1 cellular context compared by ENCODE assay signal in genomic region chr17:7687908-7688807, GRCh38.
TF ChIP-seq lines count a peak whose summit lies in the region.

WRAP53 (plus strand) TSS chr17:7688477; CDS start chr17:7688649, 172 bp downstream.

TF ChIP-seq in HepG2, 621 proteins besides CTCF, POLR2A, EP300 and RAD21 (continued from another document and continues in another):
- TF ChIP-seq ZNF646 (CRISPR knock-in tag; IDR thresholded peaks at IDR 0.05) = no peak
- no peak for TF ChIP-seq ZNF180 (CRISPR knock-in tag; IDR thresholded peaks at IDR 0.05; ENCODE audit: borderline replicate concordance, low read depth)
- TF ChIP-seq ZNF337 (CRISPR knock-in tag; IDR thresholded peaks at IDR 0.05; ENCODE audit: borderline replicate concordance, low read depth) = 0 out of 2 replicates have a peak, but pooled peaks have one; percentile 30
- no peak for TF ChIP-seq TFE3 (CRISPR knock-in tag; IDR thresholded peaks at IDR 0.05)
- no peak for TF ChIP-seq ZNF740 (CRISPR knock-in tag; IDR thresholded peaks at IDR 0.05)
- peak; percentile 37; the same call in 1 of the 2 replicates for TF ChIP-seq ZBTB33 (CRISPR knock-in tag; IDR thresholded peaks at IDR 0.05)
- no peak for TF ChIP-seq SRSF1 (optimal IDR thresholded peaks at IDR 0.05; ENCODE audit: low read depth, low read length)
- TF ChIP-seq ZGPAT (CRISPR knock-in tag; IDR thresholded peaks at IDR 0.05) = peak; percentile 67
- no peak for TF ChIP-seq ZNF292 (CRISPR knock-in tag; IDR thresholded peaks at IDR 0.05; ENCODE audit: borderline replicate concordance, low read depth)
- TF ChIP-seq ZNF34 (CRISPR knock-in tag; IDR thresholded peaks at IDR 0.05; ENCODE audit: borderline replicate concordance) = no peak
- TF ChIP-seq SRSF4 (IDR thresholded peaks at IDR 0.05; ENCODE audit: low read depth, low read length, poor library complexity, severe bottlenecking) = no peak
- TF ChIP-seq ZNF703 (CRISPR knock-in tag; IDR thresholded peaks at IDR 0.05; ENCODE audit: borderline replicate concordance) = no peak
- TF ChIP-seq ZNF124 (CRISPR knock-in tag; IDR thresholded peaks at IDR 0.05) = peak; percentile 44; the same call in 1 of the 2 replicates
- TF ChIP-seq ZNF562 (CRISPR knock-in tag; IDR thresholded peaks at IDR 0.05; ENCODE audit: borderline replicate concordance) = no peak
- no peak for TF ChIP-seq SMAD1 (CRISPR knock-in tag; IDR thresholded peaks at IDR 0.05; ENCODE audit: borderline replicate concordance, low read depth)
- peak; percentile 27; the same call in 1 of the 2 replicates for TF ChIP-seq MED1 (CRISPR knock-in tag; IDR thresholded peaks at IDR 0.05)
- TF ChIP-seq ZNF143 (CRISPR knock-in tag; IDR thresholded peaks at IDR 0.05) = peak; percentile 96
- TF ChIP-seq KDM6A (CRISPR knock-in tag; IDR thresholded peaks at IDR 0.05; ENCODE audit: low read depth) = no peak
- TF ChIP-seq ETS1 (CRISPR knock-in tag; IDR thresholded peaks at IDR 0.05) = no peak
- TF ChIP-seq HIVEP1 (CRISPR knock-in tag; IDR thresholded peaks at IDR 0.05) = no peak
- TF ChIP-seq POLR2AphosphoS2 (IDR thresholded peaks at IDR 0.05; ENCODE audit: low read depth, low read length) = no peak
- no peak for TF ChIP-seq TEAD2 (CRISPR knock-in tag; IDR thresholded peaks at IDR 0.05)
- TF ChIP-seq CBX5 (CRISPR knock-in tag; IDR thresholded peaks at IDR 0.05; ENCODE audit: borderline replicate concordance) = no peak; the same call in 1 of the 2 replicates
- TF ChIP-seq SNRNP70 (IDR thresholded peaks at IDR 0.05; ENCODE audit: low read depth, low read length) = no peak
- TF ChIP-seq MTERF4 (CRISPR knock-in tag; IDR thresholded peaks at IDR 0.05) = no peak
- TF ChIP-seq HDAC6 (IDR thresholded peaks at IDR 0.05; ENCODE audit: low read depth, low read length) = no peak
- no peak for TF ChIP-seq THYN1 (CRISPR knock-in tag; IDR thresholded peaks at IDR 0.05; ENCODE audit: borderline replicate concordance, low read depth)
- no peak for TF ChIP-seq TBP (CRISPR knock-in tag; IDR thresholded peaks at IDR 0.05)
- peak; percentile 88 for TF ChIP-seq ZNF574 (CRISPR knock-in tag; IDR thresholded peaks at IDR 0.05)
- TF ChIP-seq ZNF687 (CRISPR knock-in tag; IDR thresholded peaks at IDR 0.05) = peak; percentile 59
- TF ChIP-seq ZNF883 (CRISPR knock-in tag; IDR thresholded peaks at IDR 0.05; ENCODE audit: not compliant biosample characterization) = peak; percentile 23
- peak; percentile 52; the same call in 1 of the 2 replicates for TF ChIP-seq ISL2 (CRISPR knock-in tag; IDR thresholded peaks at IDR 0.05)
- TF ChIP-seq ZNF235 (CRISPR knock-in tag; IDR thresholded peaks at IDR 0.05; ENCODE audit: borderline replicate concordance) = no peak
- no peak for TF ChIP-seq EEA1 (CRISPR knock-in tag; IDR thresholded peaks at IDR 0.05; ENCODE audit: borderline replicate concordance)
